ENCODE assay signal across 17 cellular contexts in genomic region chr6:21027507-21027906, GRCh38.
DNase-seq lines count a peak whose midpoint lies in the region; ATAC-seq, FAIRE-seq and TF ChIP-seq lines count a peak whose summit lies in the region.
"Had no signal": no experiment of that assay in that cellular context is flagged by ENCODE, and none has a peak within 500 bp of the region (broad histone marks: within the 10 kb centered on the region; RNA-seq: fewer than 3 reads in every experiment).

No MANE protein-coding gene starts in this region.

- no peak overlapping the region for H3K4me3 ChIP-seq in A549
- H3K4me3 ChIP-seq in PC-3 (ENCODE audit: low read length) = no peak overlapping the region
- peak overlapping the region; percentile 56 for H3K4me3 ChIP-seq in endodermal cell (ENCODE audit: low read length)
- no peak overlapping the region for H3K4me3 ChIP-seq in trophoblast cell (ENCODE audit: low read depth, low read length)
- H3K4me3 ChIP-seq: GM23338, HAP-1 had no signal

- no peak for TF ChIP-seq RAD21 in A549 (conservative IDR thresholded peaks at IDR 0.05 in 1 of 2, IDR thresholded peaks at IDR 0.05 in 1 of 2)

- no peak overlapping the region for H2AFZ ChIP-seq in PC-3 (ENCODE audit: low read length)
- H2AFZ ChIP-seq in trophoblast cell (ENCODE audit: insufficient read depth, low read length, poor library complexity) = no peak overlapping the region
- H2AFZ ChIP-seq: GM23338 had no signal

- peaks cover 25% of the 10 kb centered on the region for H3K36me3 Mint-ChIP-seq in endodermal cell (ENCODE audit: low read depth)

- TF ChIP-seq CTCF in A549 (IDR thresholded peaks at IDR 0.05) (no peak), PC-3 (conservative IDR thresholded peaks at IDR 0.05; ENCODE audit: low read depth, low read length) (no peak), endodermal cell (conservative IDR thresholded peaks at IDR 0.05) (no peak)

- H4K8ac ChIP-seq in trophoblast cell (ENCODE audit: low read depth, low read length) = no peak overlapping the region

- H3K4me1 Mint-ChIP-seq in endodermal cell = peaks cover 9% of the 10 kb centered on the region

- no peak for FAIRE-seq in A549 (lab: Jason Lieb, UNC)
- FAIRE-seq: A204.1 had no signal

- H4K12ac ChIP-seq in trophoblast cell (ENCODE audit: low read depth, low read length) = no peak overlapping the region

- TF ChIP-seq EP300 in A549 (IDR thresholded peaks at IDR 0.05) = no peak

- POLR2A ChIA-PET in A549 (lab: Yijun Ruan, JAX) (no interaction called here), PC-3 (lab: Charles Lee; ENCODE audit: unreplicated experiment) (no interaction called here)

- H3K4me2 ChIP-seq in A549 (no peak overlapping the region), PC-3 (ENCODE audit: low read length) (no peak overlapping the region), trophoblast cell (ENCODE audit: low read length) (no peak overlapping the region)
- H3K4me2 ChIP-seq: GM23338 had no signal

- peak overlapping the region; percentile 87 for H2BK12ac ChIP-seq in trophoblast cell (ENCODE audit: low read length)

- no peaks in the 10 kb centered on the region for H3K27me3 ChIP-seq in PC-3 (ENCODE audit: low read length)
- H3K27me3 ChIP-seq in endodermal cell (ENCODE audit: control insufficient read depth, insufficient read depth, low read length, poor library complexity, severe bottlenecking) = no peaks in the 10 kb centered on the region
- no peaks in the 10 kb centered on the region for H3K27me3 ChIP-seq in trophoblast cell (ENCODE audit: insufficient read depth, low read length)
- H3K27me3 ChIP-seq: BE2C had no signal

- H3K23ac ChIP-seq in trophoblast cell (ENCODE audit: low read length) = no peak overlapping the region

- no peaks in the 10 kb centered on the region for H3K27me3 Mint-ChIP-seq in endodermal cell (ENCODE audit: insufficient read depth)

- H3K27ac ChIP-seq in A549 (peak overlapping the region; percentile 28 to 33; a peak in 2 of 6 replicates), PC-3 (ENCODE audit: low read length) (peak overlapping the region; percentile 94), endodermal cell (ENCODE audit: low read depth, low read length) (no peak overlapping the region), trophoblast cell (ENCODE audit: low read depth, low read length) (peak overlapping the region; percentile 27)
- H3K27ac ChIP-seq: C4-2B, HL-60 had no signal

- peaks cover 8% of the 10 kb centered on the region for H3F3A ChIP-seq in PC-3 (ENCODE audit: low read length, unreplicated experiment)

- peak overlapping the region; percentile 64 for H3K4ac ChIP-seq in trophoblast cell (ENCODE audit: low read depth, low read length)

- peak overlapping the region; percentile 77 for H2BK120ac ChIP-seq in trophoblast cell (ENCODE audit: insufficient read depth, low read length, poor library complexity)

- H3K9me3 Mint-ChIP-seq in endodermal cell = peaks cover 12% of the 10 kb centered on the region

- H3K27ac Mint-ChIP-seq in endodermal cell = no peak overlapping the region
- H3K27ac Mint-ChIP-seq: CD8-positive, alpha-beta T cell; GM23338 had no signal

- BruUV-seq in PC-3 (replicated peaks; lab: Mats Ljungman, UMichigan) = no TSS peak

- intact Hi-C loops in PC-3 (cut with micrococcal nuclease) = loop anchor here (10.0 kb wide), 2 partner anchors 297 to 357 kb away; no protein-coding TSS in a partner anchor

- no peak overlapping the region for H2BK5ac ChIP-seq in trophoblast cell (ENCODE audit: low read depth, low read length, poor library complexity)

- no peaks in the 10 kb centered on the region for H3K9me2 ChIP-seq in PC-3 (replicated peaks; ENCODE audit: low read length)

- no peak overlapping the region for H3K14ac ChIP-seq in trophoblast cell (ENCODE audit: low read length)

- no peak overlapping the region for H2AK5ac ChIP-seq in trophoblast cell (ENCODE audit: low read length)

- H4K91ac ChIP-seq in trophoblast cell (ENCODE audit: low read depth, low read length) = peak overlapping the region; percentile 72

- H3K9ac ChIP-seq in PC-3 (ENCODE audit: low read length) (no peak overlapping the region), endodermal cell (ENCODE audit: extremely low read depth, low read length, poor library complexity, severe bottlenecking) (no peak overlapping the region), trophoblast cell (ENCODE audit: low read length) (no peak overlapping the region)

- no peak for ATAC-seq in A549
- no peak for ATAC-seq in PC-3
- ATAC-seq in GM18520 (IDR thresholded peaks at IDR 0.05; ENCODE audit: unreplicated experiment) = no peak
- no peak for ATAC-seq in HG02623 (IDR thresholded peaks at IDR 0.05; ENCODE audit: unreplicated experiment)
- ATAC-seq: CD8-positive, alpha-beta T cell; GM23338 had no signal

- H3K4me3 Mint-ChIP-seq in endodermal cell = no peak overlapping the region
- H3K4me3 Mint-ChIP-seq: CD8-positive, alpha-beta T cell; GM23338 had no signal

- DNase-seq in A549 (ENCODE audit: low read depth in 1 of 2, low spot score in 1 of 2) (no peak), PC-3 (no peak), endodermal cell (no peak), trophoblast cell (no peak), NCI-H2029 (lab: John Stamatoyannopoulos, UW) (no peak)
- DNase-seq: BE2C; CD8-positive, alpha-beta T cell; COR-L47; GF-D8; KBM-7 had no signal

- H3K4me1 ChIP-seq in A549 (peaks cover 9% of the 10 kb centered on the region; the same call in 2 of the 3 replicates), PC-3 (ENCODE audit: insufficient read depth, low read length) (peaks cover 48% of the 10 kb centered on the region), endodermal cell (ENCODE audit: control insufficient read depth, insufficient read depth, low read length) (peaks cover 4% of the 10 kb centered on the region), trophoblast cell (ENCODE audit: control insufficient read depth in 1 of 2, insufficient read depth in 2 of 2, low read length in 2 of 2) (peaks cover 3 to 4% of the 10 kb centered on the region in 2 experiments)
- H3K4me1 ChIP-seq: BE2C had no signal

- 0 out of 3 replicates have a peak, but pooled peaks cover 4% of the 10 kb centered on the region for H3K9me3 ChIP-seq in A549
- H3K9me3 ChIP-seq in PC-3 (ENCODE audit: low read length) = no peaks in the 10 kb centered on the region
- H3K9me3 ChIP-seq in endodermal cell (ENCODE audit: control insufficient read depth, low read length) = peaks cover 12% of the 10 kb centered on the region
- no peaks in the 10 kb centered on the region for H3K9me3 ChIP-seq in trophoblast cell (ENCODE audit: insufficient read depth, low read depth, low read length)
- H3K9me3 ChIP-seq: BE2C, HAP-1 had no signal

- H3K79me2 ChIP-seq in PC-3 (ENCODE audit: low read length) (no peaks in the 10 kb centered on the region), trophoblast cell (ENCODE audit: control insufficient read depth, insufficient read depth, low read length, poor library complexity) (no peaks in the 10 kb centered on the region)

- H3K18ac ChIP-seq in trophoblast cell (ENCODE audit: low read length) = peak overlapping the region; percentile 66

- TF ChIP-seq POLR2A in A549 (IDR thresholded peaks at IDR 0.05; ENCODE audit: low read length) = no peak

- no peaks in the 10 kb centered on the region for H4K20me1 ChIP-seq in PC-3 (ENCODE audit: low read length)

- CTCF ChIA-PET in A549 (lab: Yijun Ruan, JAX) (no interaction called here), PC-3 (lab: Charles Lee) (no interaction called here)

- 83% methylated on average over 2 of the region's 2 CpGs for WGBS in A549 (ENCODE audit: missing lambda C conversion rate)
- 96 to 100% methylated on average over 1 to 2 of the region's 2 CpGs for WGBS in endodermal cell (ENCODE audit: insufficient coverage in 1 of 2, insufficient read length in 1 of 2), 2 experiments
- no CpG with 5 or more reads among the region's 2 CpGs for WGBS in trophoblast cell (ENCODE audit: extremely low coverage, insufficient coverage, insufficient read length)

- no peaks in the 10 kb centered on the region for H3K36me3 ChIP-seq in PC-3 (ENCODE audit: low read depth, low read length)
- peaks cover 10% of the 10 kb centered on the region for H3K36me3 ChIP-seq in endodermal cell (ENCODE audit: control insufficient read depth, insufficient read depth, low read length)
- no peaks in the 10 kb centered on the region for H3K36me3 ChIP-seq in trophoblast cell (ENCODE audit: control insufficient read depth in 1 of 2, insufficient read depth in 2 of 2, low read length in 2 of 2)
- H3K36me3 ChIP-seq: BE2C, HAP-1 had no signal

- H3K79me1 ChIP-seq in trophoblast cell (ENCODE audit: low read length) = peaks cover 6% of the 10 kb centered on the region

TF ChIP-seq in A549, 52 proteins besides CTCF, POLR2A, EP300 and RAD21:
- no peak for TF ChIP-seq CEBPB (IDR thresholded peaks at IDR 0.05)
- no peak for TF ChIP-seq ZNF302 (CRISPR knock-in tag; IDR thresholded peaks at IDR 0.05)
- no peak for TF ChIP-seq KDM1A (IDR thresholded peaks at IDR 0.05; ENCODE audit: low read depth)
- no peak for TF ChIP-seq ZC3H11A (IDR thresholded peaks at IDR 0.05)
- TF ChIP-seq ESRRA (IDR thresholded peaks at IDR 0.05; ENCODE audit: borderline replicate concordance, low read length) = no peak
- no peak for TF ChIP-seq CBX2 (IDR thresholded peaks at IDR 0.05; ENCODE audit: borderline replicate concordance, low read depth)
